Comparison of ENCODE assay signal across 14 cellular contexts in the genomic region with DNA sequence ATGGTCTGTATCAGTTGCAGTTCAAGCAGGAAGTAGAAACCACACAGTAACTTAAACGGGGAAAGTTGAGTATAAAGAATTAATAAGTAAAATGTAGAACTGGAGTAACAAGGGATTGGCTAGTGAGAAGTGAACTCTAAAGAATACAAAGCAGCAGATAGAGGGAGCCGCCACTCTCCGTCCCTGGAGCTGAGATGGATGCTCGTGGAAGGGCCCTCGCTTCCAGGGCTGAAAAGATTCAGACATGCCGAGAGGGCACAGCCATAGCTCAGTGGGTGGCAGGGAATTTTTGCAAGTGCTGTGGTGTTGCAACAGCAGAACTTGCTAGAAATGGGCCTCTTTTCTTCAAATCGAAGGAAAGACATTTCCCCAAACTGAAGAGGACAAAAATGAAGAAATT.
DNase-seq lines count a peak whose midpoint lies in the region; TF ChIP-seq lines count a peak whose summit lies in the region.
"Had no signal": no experiment of that assay in that cellular context is flagged by ENCODE, and none has a peak within 500 bp of the region (broad histone marks: within the 10 kb centered on the region; RNA-seq: fewer than 3 reads in every experiment).

No MANE protein-coding gene starts in this region.

- H3K4ac ChIP-seq in trophoblast cell (ENCODE audit: low read depth, low read length), result no peak overlapping the region

- no peak for DNase-seq in CD14-positive monocyte (ENCODE audit: low spot score)
- DNase-seq in NB4 (ENCODE audit: low read depth), result peak; percentile 15
- no peak for DNase-seq in esophagus squamous epithelium (lab: John Stamatoyannopoulos, UW)
- no peak for DNase-seq in trophoblast cell
- no peak for DNase-seq in NCI-H1436 (lab: John Stamatoyannopoulos, UW)
- DNase-seq in SJCRH30, result no peak
- no peak for DNase-seq in GM13977 (ENCODE audit: low spot score)
- no peak for DNase-seq in NCI-H774 (lab: John Stamatoyannopoulos, UW)
- DNase-seq: activated B cell treated with CpG ODN at 0.5 μM for 24 hours; activated T-cell treated with anti-CD3 and anti-CD28 coated beads, Interleukin-2, amount 50 U/mL, for 1 hour; Kasumi-1; NCI-H2227 treated with DMSO at 0.1 percent for 48 hours; SIG-M5; stimulated activated CD8-positive, alpha-beta memory T cell treated with anti-CD3 and anti-CD28 coated beads, Interleukin-4, amount 100 ng/mL, for 48 hours had no signal

- no peak overlapping the region for H3K18ac ChIP-seq in trophoblast cell (ENCODE audit: low read length)

- peak overlapping the region; percentile 90 for H2AK5ac ChIP-seq in trophoblast cell (ENCODE audit: low read length)

- no peak overlapping the region for H3K4me2 ChIP-seq in trophoblast cell (ENCODE audit: low read length)

- peak overlapping the region; percentile 96 for H2BK12ac ChIP-seq in trophoblast cell (ENCODE audit: low read length)

- no peak overlapping the region for H3K23ac ChIP-seq in trophoblast cell (ENCODE audit: low read length)

- no peak overlapping the region for H3K9ac ChIP-seq in trophoblast cell (ENCODE audit: low read length)

- H2BK5ac ChIP-seq in trophoblast cell (ENCODE audit: low read depth, low read length, poor library complexity), result peak overlapping the region; percentile 85

- peak overlapping the region; percentile 77 for H4K8ac ChIP-seq in trophoblast cell (ENCODE audit: low read depth, low read length)

- peak overlapping the region; percentile 52 for H2AFZ ChIP-seq in trophoblast cell (ENCODE audit: insufficient read depth, low read length, poor library complexity)

- peaks cover 0 to 2% (median 0%) of the 10 kb centered on the region in 7 donors for H3K9me3 Mint-ChIP-seq in CD14-positive monocyte
- H3K9me3 Mint-ChIP-seq: activated B cell treated with CpG ODN at 0.5 μM for 24 hours had no signal

- H3K27me3 Mint-ChIP-seq in CD14-positive monocyte (ENCODE audit: low read depth in 3 of 3), result peaks cover 0 to 6% (median 2%) of the 10 kb centered on the region in 3 donors

- in situ Hi-C loops in GM13977 (cut with MboI; ENCODE audit: low pct_unique_long_range_greater_than_20kb, low sequenced_read_pairs, unreplicated experiment), result no loop called here

- peaks cover 47% of the 10 kb centered on the region for H3K79me1 ChIP-seq in trophoblast cell (ENCODE audit: low read length)

- peaks cover 47% of the 10 kb centered on the region for H3K4me1 Mint-ChIP-seq in CD14-positive monocyte
- H3K4me1 Mint-ChIP-seq: activated B cell treated with CpG ODN at 0.5 μM for 24 hours had no signal

- peak overlapping the region; percentile 71 to 84 for H3K4me3 Mint-ChIP-seq in CD14-positive monocyte
- H3K4me3 Mint-ChIP-seq: activated B cell treated with CpG ODN at 0.5 μM for 24 hours had no signal

- H3K36me3 ChIP-seq in esophagus squamous epithelium, result no peaks in the 10 kb centered on the region
- no peaks in the 10 kb centered on the region for H3K36me3 ChIP-seq in trophoblast cell (ENCODE audit: control insufficient read depth in 1 of 2, insufficient read depth in 2 of 2, low read length in 2 of 2)
- H3K36me3 ChIP-seq in SJCRH30, result no peaks in the 10 kb centered on the region

- peak overlapping the region; percentile 77 for H4K12ac ChIP-seq in trophoblast cell (ENCODE audit: low read depth, low read length)

- H4K91ac ChIP-seq in trophoblast cell (ENCODE audit: low read depth, low read length), result peak overlapping the region; percentile 97

- H3K4me3 ChIP-seq in NB4 (ENCODE audit: low read depth, low read length) (no peak overlapping the region), esophagus squamous epithelium (no peak overlapping the region), trophoblast cell (ENCODE audit: low read depth, low read length) (no peak overlapping the region), SJCRH30 (no peak overlapping the region)

- 61 to 80% methylated on average over 7 of the region's 7 CpGs for WGBS in esophagus squamous epithelium, 2 donors
- no CpG with 5 or more reads among the region's 7 CpGs for WGBS in trophoblast cell (ENCODE audit: extremely low coverage, insufficient coverage, insufficient read length)

- intact Hi-C loops in CD14-positive monocyte (cut with micrococcal nuclease) (no loop called here), esophagus squamous epithelium (cut with DNase I) (no loop called here)

- H3K79me2 ChIP-seq in trophoblast cell (ENCODE audit: control insufficient read depth, insufficient read depth, low read length, poor library complexity), result peaks cover 2% of the 10 kb centered on the region

- peak overlapping the region; percentile 32 to 91 (median 83) for H3K27ac Mint-ChIP-seq in CD14-positive monocyte
- H3K27ac Mint-ChIP-seq: activated B cell treated with CpG ODN at 0.5 μM for 24 hours had no signal

- peak overlapping the region; percentile 53 for H3K14ac ChIP-seq in trophoblast cell (ENCODE audit: low read length)

- H2BK120ac ChIP-seq in trophoblast cell (ENCODE audit: insufficient read depth, low read length, poor library complexity), result peak overlapping the region; percentile 92

- no peaks in the 10 kb centered on the region for H3K36me3 Mint-ChIP-seq in CD14-positive monocyte

- TF ChIP-seq POLR2A in NB4 (IDR thresholded peaks at IDR 0.05; ENCODE audit: extremely low read depth, insufficient read length), result no peak
- no peak for TF ChIP-seq POLR2A in esophagus squamous epithelium (IDR thresholded peaks at IDR 0.05)

- H3K27ac ChIP-seq in esophagus squamous epithelium (peak overlapping the region; percentile 11 to 73 (median 58)), trophoblast cell (ENCODE audit: low read depth, low read length) (no peak overlapping the region), SJCRH30 (no peak overlapping the region)

- H3K9me3 ChIP-seq in esophagus squamous epithelium, result no peaks in the 10 kb centered on the region
- H3K9me3 ChIP-seq in trophoblast cell (ENCODE audit: insufficient read depth, low read depth, low read length), result no peaks in the 10 kb centered on the region
- H3K9me3 ChIP-seq in SJCRH30 (replicated peaks), result no peaks in the 10 kb centered on the region

- TF ChIP-seq CTCF in CD14-positive monocyte (IDR thresholded peaks at IDR 0.05) (no peak), NB4 (IDR thresholded peaks at IDR 0.05; ENCODE audit: low read depth, low read length) (no peak), esophagus squamous epithelium (IDR thresholded peaks at IDR 0.05) (no peak), GM13977 (IDR thresholded peaks at IDR 0.05; ENCODE audit: extremely low read depth, insufficient read depth, missing control alignments) (no peak)

- H3K27me3 ChIP-seq in esophagus squamous epithelium (peaks cover 0 to 7% (median 0%) of the 10 kb centered on the region in 4 donors), trophoblast cell (ENCODE audit: insufficient read depth, low read length) (no peaks in the 10 kb centered on the region), SJCRH30 (peaks cover 5% of the 10 kb centered on the region)

- H3K4me1 ChIP-seq in esophagus squamous epithelium (peaks cover 0 to 44% (median 4%) of the 10 kb centered on the region in 3 donors), trophoblast cell (ENCODE audit: control insufficient read depth in 1 of 2, insufficient read depth in 2 of 2, low read length in 2 of 2) (peaks cover 6 to 15% of the 10 kb centered on the region in 2 experiments), SJCRH30 (no peaks in the 10 kb centered on the region)

Comparison
In these comparisons a context has a peak if more than half of its experiments do, and no peak if none do; other contexts are left out.
1. H3K27ac ChIP-seq: peak in esophagus squamous epithelium (4 of 4); none in trophoblast cell (single experiment) and SJCRH30 (single experiment).